Comparison of ENCODE assay signal across 1 cellular context in the genomic region with DNA sequence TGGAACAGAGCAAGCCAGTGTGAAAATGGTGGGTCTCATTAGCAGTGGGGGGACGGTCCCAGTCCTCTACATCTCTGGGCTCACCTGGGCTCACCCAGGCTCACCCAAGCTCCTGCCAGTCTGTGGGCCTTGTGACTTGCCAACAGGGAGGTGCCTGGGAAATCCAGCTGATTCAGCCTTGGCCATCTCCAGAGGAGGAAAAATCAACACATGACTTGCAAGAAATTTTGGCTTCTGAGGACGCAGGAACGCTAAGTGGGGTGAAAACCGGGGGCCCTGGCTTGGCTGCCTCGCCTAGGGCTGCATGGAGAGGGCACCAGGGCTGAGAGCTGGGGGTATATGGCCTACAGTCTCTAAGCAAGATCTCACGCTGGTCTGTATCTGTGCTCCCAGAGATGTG.
TF ChIP-seq lines count a peak whose summit lies in the region.

No MANE protein-coding gene starts in this region.

TF ChIP-seq in IMR-90, 13 proteins besides CTCF, POLR2A, EP300 and RAD21:
- TF ChIP-seq FOS (IDR thresholded peaks at IDR 0.05; ENCODE audit: low read depth, low read length) (no peak), MXI1 (IDR thresholded peaks at IDR 0.05; ENCODE audit: borderline replicate concordance, low read depth, low read length) (no peak), SMC3 (IDR thresholded peaks at IDR 0.05; ENCODE audit: low read depth, low read length) (no peak), CHD1 (IDR thresholded peaks at IDR 0.05; ENCODE audit: low read depth, low read length) (no peak), MAFK (IDR thresholded peaks at IDR 0.05; ENCODE audit: low read depth, low read length) (no peak), BHLHE40 (IDR thresholded peaks at IDR 0.05; ENCODE audit: low read depth, low read length) (no peak), CEBPB (IDR thresholded peaks at IDR 0.05; ENCODE audit: low read depth, low read length) (no peak), MAZ (IDR thresholded peaks at IDR 0.05; ENCODE audit: borderline replicate concordance, low read depth, low read length) (no peak), RFX5 (IDR thresholded peaks at IDR 0.05; ENCODE audit: low read depth, low read length) (no peak), NFE2L2 (IDR thresholded peaks at IDR 0.05; ENCODE audit: low read depth, low read length) (no peak), RCOR1 (IDR thresholded peaks at IDR 0.05; ENCODE audit: insufficient replicate concordance, low read length) (no peak), USF2 (IDR thresholded peaks at IDR 0.05; ENCODE audit: low read depth, low read length) (no peak)
- TF ChIP-seq, protein P1, sequence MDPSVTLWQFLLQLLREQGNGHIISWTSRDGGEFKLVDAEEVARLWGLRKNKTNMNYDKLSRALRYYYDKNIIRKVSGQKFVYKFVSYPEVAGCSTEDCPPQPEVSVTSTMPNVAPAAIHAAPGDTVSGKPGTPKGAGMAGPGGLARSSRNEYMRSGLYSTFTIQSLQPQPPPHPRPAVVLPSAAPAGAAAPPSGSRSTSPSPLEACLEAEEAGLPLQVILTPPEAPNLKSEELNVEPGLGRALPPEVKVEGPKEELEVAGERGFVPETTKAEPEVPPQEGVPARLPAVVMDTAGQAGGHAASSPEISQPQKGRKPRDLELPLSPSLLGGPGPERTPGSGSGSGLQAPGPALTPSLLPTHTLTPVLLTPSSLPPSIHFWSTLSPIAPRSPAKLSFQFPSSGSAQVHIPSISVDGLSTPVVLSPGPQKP (IDR thresholded peaks at IDR 0.05; ENCODE audit: borderline replicate concordance, low read depth, low read length) = no peak
